Comparison of ENCODE assay signal across 1 cellular context in the genomic region with DNA sequence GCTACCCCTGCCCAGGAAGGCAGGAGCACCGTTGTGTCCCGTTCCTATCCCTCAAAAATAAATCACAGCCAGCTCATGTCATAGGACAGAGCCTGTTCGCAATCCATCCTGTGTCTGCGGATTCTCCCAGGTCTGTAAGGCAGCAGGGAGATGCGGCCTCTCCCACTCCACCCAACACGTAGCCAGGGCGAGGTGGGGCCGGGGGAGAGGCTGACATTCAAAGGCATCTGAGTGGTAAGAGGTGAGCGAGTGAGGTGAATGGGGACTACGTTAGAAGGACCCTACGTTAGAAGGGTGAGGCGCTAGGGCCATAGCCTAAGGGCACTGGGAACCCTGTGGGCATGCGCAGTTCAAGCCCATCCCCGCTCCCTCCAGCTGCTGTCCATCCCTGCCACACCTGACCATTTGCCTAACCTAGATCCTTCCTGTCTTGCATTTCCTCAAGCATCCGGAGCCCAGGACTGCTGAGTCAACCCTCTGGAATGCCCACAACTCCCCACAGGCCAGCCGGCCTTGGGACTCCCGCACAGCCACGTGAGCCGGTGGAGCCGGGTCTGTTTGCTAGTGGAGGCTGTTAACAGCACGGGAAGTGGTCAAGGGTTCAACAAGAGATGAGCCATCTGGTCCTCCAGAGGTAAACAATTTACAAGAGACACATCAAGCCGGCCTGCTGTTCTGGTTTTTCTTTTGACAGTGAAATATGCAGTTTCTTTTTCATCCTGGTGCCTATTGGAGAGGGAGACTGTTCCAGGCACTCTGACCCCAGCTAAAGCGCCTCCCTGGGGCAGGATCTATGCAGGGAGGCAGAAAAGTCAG.
TF ChIP-seq lines count a peak whose summit lies in the region.

No MANE protein-coding gene starts in this region.

TF ChIP-seq in HepG2, 621 proteins besides CTCF, POLR2A, EP300 and RAD21 (continued from another document and continues in another):
- TF ChIP-seq, protein P1, sequence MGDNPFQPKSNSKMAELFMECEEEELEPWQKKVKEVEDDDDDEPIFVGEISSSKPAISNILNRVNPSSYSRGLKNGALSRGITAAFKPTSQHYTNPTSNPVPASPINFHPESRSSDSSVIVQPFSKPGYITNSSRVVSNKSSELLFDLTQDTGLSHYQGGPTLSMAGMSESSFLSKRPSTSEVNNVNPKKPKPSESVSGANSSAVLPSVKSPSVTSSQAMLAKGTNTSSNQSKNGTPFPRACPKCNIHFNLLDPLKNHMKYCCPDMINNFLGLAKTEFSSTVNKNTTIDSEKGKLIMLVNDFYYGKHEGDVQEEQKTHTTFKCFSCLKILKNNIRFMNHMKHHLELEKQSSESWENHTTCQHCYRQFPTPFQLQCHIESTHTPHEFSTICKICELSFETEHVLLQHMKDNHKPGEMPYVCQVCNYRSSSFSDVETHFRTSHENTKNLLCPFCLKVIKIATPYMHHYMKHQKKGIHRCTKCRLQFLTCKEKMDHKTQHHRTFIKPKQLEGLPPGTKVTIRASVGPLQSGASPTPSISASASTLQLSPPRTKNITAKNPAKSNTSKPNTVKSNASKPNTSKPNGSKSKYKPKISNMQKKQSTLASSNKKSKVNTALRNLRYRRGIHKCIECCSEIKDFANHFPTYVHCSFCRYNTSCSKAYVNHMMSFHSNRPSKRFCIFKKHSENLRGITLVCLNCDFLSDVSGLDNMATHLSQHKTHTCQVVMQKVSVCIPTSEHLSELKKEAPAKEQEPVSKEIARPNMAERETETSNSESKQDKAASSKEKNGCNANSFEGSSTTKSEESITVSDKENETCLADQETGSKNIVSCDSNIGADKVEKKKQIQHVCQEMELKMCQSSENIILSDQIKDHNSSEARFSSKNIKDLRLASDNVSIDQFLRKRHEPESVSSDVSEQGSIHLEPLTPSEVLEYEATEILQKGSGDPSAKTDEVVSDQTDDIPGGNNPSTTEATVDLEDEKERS (CRISPR knock-in tag; IDR thresholded peaks at IDR 0.05), result peak; percentile 93
- TF ChIP-seq YEATS2 (CRISPR knock-in tag; IDR thresholded peaks at IDR 0.05; ENCODE audit: borderline replicate concordance), result peak; percentile 86; the same call in 1 of the 2 replicates
- TF ChIP-seq, protein P2, sequence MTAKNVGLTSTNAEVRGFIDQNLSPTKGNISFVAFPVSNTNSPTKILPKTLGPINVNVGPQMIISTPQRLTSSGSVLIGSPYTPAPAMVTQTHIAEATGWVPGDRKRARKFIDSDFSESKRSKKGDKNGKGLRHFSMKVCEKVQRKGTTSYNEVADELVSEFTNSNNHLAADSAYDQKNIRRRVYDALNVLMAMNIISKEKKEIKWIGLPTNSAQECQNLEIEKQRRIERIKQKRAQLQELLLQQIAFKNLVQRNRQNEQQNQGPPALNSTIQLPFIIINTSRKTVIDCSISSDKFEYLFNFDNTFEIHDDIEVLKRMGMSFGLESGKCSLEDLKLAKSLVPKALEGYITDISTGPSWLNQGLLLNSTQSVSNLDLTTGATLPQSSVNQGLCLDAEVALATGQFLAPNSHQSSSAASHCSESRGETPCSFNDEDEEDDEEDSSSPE (CRISPR knock-in tag; IDR thresholded peaks at IDR 0.05), result peak; percentile 75
- peak; percentile 60 for TF ChIP-seq AKAP8 (CRISPR knock-in tag; IDR thresholded peaks at IDR 0.05)
- no peak for TF ChIP-seq ZNF576 (CRISPR knock-in tag; IDR thresholded peaks at IDR 0.05)
- TF ChIP-seq PITX1 (CRISPR knock-in tag; IDR thresholded peaks at IDR 0.05), result peak; percentile 91
- TF ChIP-seq ZNF761 (CRISPR knock-in tag; conservative IDR thresholded peaks at IDR 0.05), result peak; percentile 97
- no peak for TF ChIP-seq ZC3H13 (CRISPR knock-in tag; IDR thresholded peaks at IDR 0.05)
- peak; percentile 79; the same call in 1 of the 2 replicates for TF ChIP-seq EEA1 (CRISPR knock-in tag; IDR thresholded peaks at IDR 0.05; ENCODE audit: borderline replicate concordance)
- 0 out of 2 replicates have a peak, but pooled peaks have one; percentile 30 for TF ChIP-seq MZF1 (CRISPR knock-in tag; IDR thresholded peaks at IDR 0.05; ENCODE audit: borderline replicate concordance)
- TF ChIP-seq ZNF143 (CRISPR knock-in tag; IDR thresholded peaks at IDR 0.05), result peak; percentile 67
- TF ChIP-seq, protein P3, sequence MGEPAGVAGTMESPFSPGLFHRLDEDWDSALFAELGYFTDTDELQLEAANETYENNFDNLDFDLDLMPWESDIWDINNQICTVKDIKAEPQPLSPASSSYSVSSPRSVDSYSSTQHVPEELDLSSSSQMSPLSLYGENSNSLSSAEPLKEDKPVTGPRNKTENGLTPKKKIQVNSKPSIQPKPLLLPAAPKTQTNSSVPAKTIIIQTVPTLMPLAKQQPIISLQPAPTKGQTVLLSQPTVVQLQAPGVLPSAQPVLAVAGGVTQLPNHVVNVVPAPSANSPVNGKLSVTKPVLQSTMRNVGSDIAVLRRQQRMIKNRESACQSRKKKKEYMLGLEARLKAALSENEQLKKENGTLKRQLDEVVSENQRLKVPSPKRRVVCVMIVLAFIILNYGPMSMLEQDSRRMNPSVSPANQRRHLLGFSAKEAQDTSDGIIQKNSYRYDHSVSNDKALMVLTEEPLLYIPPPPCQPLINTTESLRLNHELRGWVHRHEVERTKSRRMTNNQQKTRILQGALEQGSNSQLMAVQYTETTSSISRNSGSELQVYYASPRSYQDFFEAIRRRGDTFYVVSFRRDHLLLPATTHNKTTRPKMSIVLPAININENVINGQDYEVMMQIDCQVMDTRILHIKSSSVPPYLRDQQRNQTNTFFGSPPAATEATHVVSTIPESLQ (CRISPR knock-in tag; conservative IDR thresholded peaks at IDR 0.05), result no peak
- TF ChIP-seq, protein P4, sequence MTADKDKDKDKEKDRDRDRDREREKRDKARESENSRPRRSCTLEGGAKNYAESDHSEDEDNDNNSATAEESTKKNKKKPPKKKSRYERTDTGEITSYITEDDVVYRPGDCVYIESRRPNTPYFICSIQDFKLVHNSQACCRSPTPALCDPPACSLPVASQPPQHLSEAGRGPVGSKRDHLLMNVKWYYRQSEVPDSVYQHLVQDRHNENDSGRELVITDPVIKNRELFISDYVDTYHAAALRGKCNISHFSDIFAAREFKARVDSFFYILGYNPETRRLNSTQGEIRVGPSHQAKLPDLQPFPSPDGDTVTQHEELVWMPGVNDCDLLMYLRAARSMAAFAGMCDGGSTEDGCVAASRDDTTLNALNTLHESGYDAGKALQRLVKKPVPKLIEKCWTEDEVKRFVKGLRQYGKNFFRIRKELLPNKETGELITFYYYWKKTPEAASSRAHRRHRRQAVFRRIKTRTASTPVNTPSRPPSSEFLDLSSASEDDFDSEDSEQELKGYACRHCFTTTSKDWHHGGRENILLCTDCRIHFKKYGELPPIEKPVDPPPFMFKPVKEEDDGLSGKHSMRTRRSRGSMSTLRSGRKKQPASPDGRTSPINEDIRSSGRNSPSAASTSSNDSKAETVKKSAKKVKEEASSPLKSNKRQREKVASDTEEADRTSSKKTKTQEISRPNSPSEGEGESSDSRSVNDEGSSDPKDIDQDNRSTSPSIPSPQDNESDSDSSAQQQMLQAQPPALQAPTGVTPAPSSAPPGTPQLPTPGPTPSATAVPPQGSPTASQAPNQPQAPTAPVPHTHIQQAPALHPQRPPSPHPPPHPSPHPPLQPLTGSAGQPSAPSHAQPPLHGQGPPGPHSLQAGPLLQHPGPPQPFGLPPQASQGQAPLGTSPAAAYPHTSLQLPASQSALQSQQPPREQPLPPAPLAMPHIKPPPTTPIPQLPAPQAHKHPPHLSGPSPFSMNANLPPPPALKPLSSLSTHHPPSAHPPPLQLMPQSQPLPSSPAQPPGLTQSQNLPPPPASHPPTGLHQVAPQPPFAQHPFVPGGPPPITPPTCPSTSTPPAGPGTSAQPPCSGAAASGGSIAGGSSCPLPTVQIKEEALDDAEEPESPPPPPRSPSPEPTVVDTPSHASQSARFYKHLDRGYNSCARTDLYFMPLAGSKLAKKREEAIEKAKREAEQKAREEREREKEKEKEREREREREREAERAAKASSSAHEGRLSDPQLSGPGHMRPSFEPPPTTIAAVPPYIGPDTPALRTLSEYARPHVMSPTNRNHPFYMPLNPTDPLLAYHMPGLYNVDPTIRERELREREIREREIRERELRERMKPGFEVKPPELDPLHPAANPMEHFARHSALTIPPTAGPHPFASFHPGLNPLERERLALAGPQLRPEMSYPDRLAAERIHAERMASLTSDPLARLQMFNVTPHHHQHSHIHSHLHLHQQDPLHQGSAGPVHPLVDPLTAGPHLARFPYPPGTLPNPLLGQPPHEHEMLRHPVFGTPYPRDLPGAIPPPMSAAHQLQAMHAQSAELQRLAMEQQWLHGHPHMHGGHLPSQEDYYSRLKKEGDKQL (CRISPR knock-in tag; IDR thresholded peaks at IDR 0.05; ENCODE audit: low read depth), result peak; percentile 89; the same call in 1 of the 2 replicates
- no peak for TF ChIP-seq ZNF17 (CRISPR knock-in tag; IDR thresholded peaks at IDR 0.05)
- peak; percentile 81; the same call in 1 of the 2 replicates for TF ChIP-seq ZNF235 (CRISPR knock-in tag; IDR thresholded peaks at IDR 0.05; ENCODE audit: borderline replicate concordance)
- peak; percentile 44; the same call in 1 of the 2 replicates for TF ChIP-seq ZSCAN20 (CRISPR knock-in tag; IDR thresholded peaks at IDR 0.05; ENCODE audit: borderline replicate concordance)
- TF ChIP-seq, protein P5, sequence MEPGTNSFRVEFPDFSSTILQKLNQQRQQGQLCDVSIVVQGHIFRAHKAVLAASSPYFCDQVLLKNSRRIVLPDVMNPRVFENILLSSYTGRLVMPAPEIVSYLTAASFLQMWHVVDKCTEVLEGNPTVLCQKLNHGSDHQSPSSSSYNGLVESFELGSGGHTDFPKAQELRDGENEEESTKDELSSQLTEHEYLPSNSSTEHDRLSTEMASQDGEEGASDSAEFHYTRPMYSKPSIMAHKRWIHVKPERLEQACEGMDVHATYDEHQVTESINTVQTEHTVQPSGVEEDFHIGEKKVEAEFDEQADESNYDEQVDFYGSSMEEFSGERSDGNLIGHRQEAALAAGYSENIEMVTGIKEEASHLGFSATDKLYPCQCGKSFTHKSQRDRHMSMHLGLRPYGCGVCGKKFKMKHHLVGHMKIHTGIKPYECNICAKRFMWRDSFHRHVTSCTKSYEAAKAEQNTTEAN (CRISPR knock-in tag; conservative IDR thresholded peaks at IDR 0.05), result peak; percentile 82
- peak; percentile 78; the same call in 1 of the 2 replicates for TF ChIP-seq ZNF230 (CRISPR knock-in tag; IDR thresholded peaks at IDR 0.05)
- TF ChIP-seq RBAK (CRISPR knock-in tag; IDR thresholded peaks at IDR 0.05), result peak; percentile 69; the same call in 1 of the 2 replicates
- TF ChIP-seq ARNTL (CRISPR knock-in tag; IDR thresholded peaks at IDR 0.05), result peak; percentile 100
- 0 out of 2 replicates have a peak, but pooled peaks have one; percentile 43 for TF ChIP-seq XBP1 (CRISPR knock-in tag; IDR thresholded peaks at IDR 0.05)
- TF ChIP-seq, protein P6, sequence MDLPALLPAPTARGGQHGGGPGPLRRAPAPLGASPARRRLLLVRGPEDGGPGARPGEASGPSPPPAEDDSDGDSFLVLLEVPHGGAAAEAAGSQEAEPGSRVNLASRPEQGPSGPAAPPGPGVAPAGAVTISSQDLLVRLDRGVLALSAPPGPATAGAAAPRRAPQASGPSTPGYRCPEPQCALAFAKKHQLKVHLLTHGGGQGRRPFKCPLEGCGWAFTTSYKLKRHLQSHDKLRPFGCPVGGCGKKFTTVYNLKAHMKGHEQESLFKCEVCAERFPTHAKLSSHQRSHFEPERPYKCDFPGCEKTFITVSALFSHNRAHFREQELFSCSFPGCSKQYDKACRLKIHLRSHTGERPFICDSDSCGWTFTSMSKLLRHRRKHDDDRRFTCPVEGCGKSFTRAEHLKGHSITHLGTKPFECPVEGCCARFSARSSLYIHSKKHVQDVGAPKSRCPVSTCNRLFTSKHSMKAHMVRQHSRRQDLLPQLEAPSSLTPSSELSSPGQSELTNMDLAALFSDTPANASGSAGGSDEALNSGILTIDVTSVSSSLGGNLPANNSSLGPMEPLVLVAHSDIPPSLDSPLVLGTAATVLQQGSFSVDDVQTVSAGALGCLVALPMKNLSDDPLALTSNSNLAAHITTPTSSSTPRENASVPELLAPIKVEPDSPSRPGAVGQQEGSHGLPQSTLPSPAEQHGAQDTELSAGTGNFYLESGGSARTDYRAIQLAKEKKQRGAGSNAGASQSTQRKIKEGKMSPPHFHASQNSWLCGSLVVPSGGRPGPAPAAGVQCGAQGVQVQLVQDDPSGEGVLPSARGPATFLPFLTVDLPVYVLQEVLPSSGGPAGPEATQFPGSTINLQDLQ (CRISPR knock-in tag; IDR thresholded peaks at IDR 0.05), result no peak
- TF ChIP-seq ZNF605 (CRISPR knock-in tag; IDR thresholded peaks at IDR 0.05), result peak; percentile 97
- TF ChIP-seq, protein P7, sequence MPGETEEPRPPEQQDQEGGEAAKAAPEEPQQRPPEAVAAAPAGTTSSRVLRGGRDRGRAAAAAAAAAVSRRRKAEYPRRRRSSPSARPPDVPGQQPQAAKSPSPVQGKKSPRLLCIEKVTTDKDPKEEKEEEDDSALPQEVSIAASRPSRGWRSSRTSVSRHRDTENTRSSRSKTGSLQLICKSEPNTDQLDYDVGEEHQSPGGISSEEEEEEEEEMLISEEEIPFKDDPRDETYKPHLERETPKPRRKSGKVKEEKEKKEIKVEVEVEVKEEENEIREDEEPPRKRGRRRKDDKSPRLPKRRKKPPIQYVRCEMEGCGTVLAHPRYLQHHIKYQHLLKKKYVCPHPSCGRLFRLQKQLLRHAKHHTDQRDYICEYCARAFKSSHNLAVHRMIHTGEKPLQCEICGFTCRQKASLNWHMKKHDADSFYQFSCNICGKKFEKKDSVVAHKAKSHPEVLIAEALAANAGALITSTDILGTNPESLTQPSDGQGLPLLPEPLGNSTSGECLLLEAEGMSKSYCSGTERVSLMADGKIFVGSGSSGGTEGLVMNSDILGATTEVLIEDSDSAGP (CRISPR knock-in tag; IDR thresholded peaks at IDR 0.05; ENCODE audit: borderline replicate concordance), result peak; percentile 92
- peak; percentile 93 for TF ChIP-seq RXRA (CRISPR knock-in tag; IDR thresholded peaks at IDR 0.05)
- TF ChIP-seq, protein P8, sequence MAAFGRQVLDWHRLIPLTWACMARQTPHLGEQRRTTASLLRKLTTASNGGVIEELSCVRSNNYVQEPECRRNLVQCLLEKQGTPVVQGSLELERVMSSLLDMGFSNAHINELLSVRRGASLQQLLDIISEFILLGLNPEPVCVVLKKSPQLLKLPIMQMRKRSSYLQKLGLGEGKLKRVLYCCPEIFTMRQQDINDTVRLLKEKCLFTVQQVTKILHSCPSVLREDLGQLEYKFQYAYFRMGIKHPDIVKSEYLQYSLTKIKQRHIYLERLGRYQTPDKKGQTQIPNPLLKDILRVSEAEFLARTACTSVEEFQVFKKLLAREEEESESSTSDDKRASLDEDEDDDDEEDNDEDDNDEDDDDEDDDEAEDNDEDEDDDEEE (CRISPR knock-in tag; IDR thresholded peaks at IDR 0.05), result no peak
- TF ChIP-seq ZNF564 (CRISPR knock-in tag; IDR thresholded peaks at IDR 0.05), result peak; percentile 31; the same call in 1 of the 2 replicates
- TF ChIP-seq ELF1 (CRISPR knock-in tag; IDR thresholded peaks at IDR 0.05), result peak; percentile 84
